1 cellular context compared by ENCODE assay signal in the genomic region with DNA sequence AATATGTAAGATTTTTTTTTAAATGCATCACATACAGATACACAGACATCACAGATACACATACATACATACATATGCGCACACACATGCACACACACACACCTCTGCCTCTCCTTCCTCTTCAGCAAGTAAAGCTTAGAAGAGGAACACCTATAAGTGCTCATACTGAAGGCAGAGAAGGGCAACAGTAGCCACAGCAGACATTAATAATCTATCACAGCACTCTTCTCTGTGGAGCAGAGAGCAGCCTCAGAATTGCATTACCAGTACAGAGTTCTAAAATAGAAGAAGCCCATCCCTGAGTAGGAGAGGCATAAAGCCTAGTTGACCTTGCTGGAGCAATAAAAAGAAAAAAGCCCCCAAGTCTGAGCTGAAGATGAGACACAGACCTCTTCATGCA.
TF ChIP-seq lines count a peak whose summit lies in the region.

No MANE protein-coding gene starts in this region.

TF ChIP-seq in SK-N-SH, 30 proteins besides CTCF, POLR2A, EP300 and RAD21:
- no peak for TF ChIP-seq FOSL2 (IDR thresholded peaks at IDR 0.05; ENCODE audit: borderline replicate concordance, low read depth)
- no peak for TF ChIP-seq FOXM1 (IDR thresholded peaks at IDR 0.05; ENCODE audit: low read depth)
- no peak for TF ChIP-seq RXRA (IDR thresholded peaks at IDR 0.05; ENCODE audit: borderline replicate concordance, low read depth)
- no peak for TF ChIP-seq USF2 (IDR thresholded peaks at IDR 0.05; ENCODE audit: borderline replicate concordance, low read depth, low read length)
- TF ChIP-seq, protein P1, sequence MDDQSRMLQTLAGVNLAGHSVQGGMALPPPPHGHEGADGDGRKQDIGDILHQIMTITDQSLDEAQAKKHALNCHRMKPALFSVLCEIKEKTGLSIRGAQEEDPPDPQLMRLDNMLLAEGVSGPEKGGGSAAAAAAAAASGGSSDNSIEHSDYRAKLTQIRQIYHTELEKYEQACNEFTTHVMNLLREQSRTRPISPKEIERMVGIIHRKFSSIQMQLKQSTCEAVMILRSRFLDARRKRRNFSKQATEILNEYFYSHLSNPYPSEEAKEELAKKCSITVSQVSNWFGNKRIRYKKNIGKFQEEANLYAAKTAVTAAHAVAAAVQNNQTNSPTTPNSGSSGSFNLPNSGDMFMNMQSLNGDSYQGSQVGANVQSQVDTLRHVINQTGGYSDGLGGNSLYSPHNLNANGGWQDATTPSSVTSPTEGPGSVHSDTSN (IDR thresholded peaks at IDR 0.05), result no peak
- no peak for TF ChIP-seq TAF1 (IDR thresholded peaks at IDR 0.05; ENCODE audit: borderline replicate concordance, low read depth, low read length)
- TF ChIP-seq MXI1 (IDR thresholded peaks at IDR 0.05; ENCODE audit: low read depth, low read length), result no peak
- no peak for TF ChIP-seq CHD2 (IDR thresholded peaks at IDR 0.05; ENCODE audit: low read length, partially characterized antibody)
- no peak for TF ChIP-seq RCOR1 (IDR thresholded peaks at IDR 0.05; ENCODE audit: low read length)
TF ChIP-seq in SK-N-SH: peak in this region for 0.
